ENCODE assay signal across 2 cellular contexts in genomic region chr7:6730343-6730633, GRCh38.
TF ChIP-seq lines count a peak whose summit lies in the region.

No MANE protein-coding gene starts in this region.

TF ChIP-seq in K562, 482 proteins besides CTCF, POLR2A, EP300 and RAD21 (continued from another document and continues in another):
- TF ChIP-seq ZNF12 (CRISPR knock-in tag; IDR thresholded peaks at IDR 0.05) = 0 out of 2 replicates have a peak, but pooled peaks have one; percentile 12
- TF ChIP-seq CREB3 (tag; conservative IDR thresholded peaks at IDR 0.05; ENCODE audit: low read depth) = no peak
- TF ChIP-seq SMARCA5 (IDR thresholded peaks at IDR 0.05) = no peak
- TF ChIP-seq MED1 (CRISPR knock-in tag; IDR thresholded peaks at IDR 0.05; ENCODE audit: borderline replicate concordance) = no peak
- TF ChIP-seq MCM5 (IDR thresholded peaks at IDR 0.05; ENCODE audit: low read depth) = no peak
- no peak for TF ChIP-seq HDAC8 (tag; IDR thresholded peaks at IDR 0.05)
- TF ChIP-seq EGR1 (conservative IDR thresholded peaks at IDR 0.05) = peak; percentile 57
- no peak for TF ChIP-seq SMARCE1 (IDR thresholded peaks at IDR 0.05)
- TF ChIP-seq MAFF (IDR thresholded peaks at IDR 0.05; ENCODE audit: low read length) = no peak
- no peak for TF ChIP-seq RFX5 (IDR thresholded peaks at IDR 0.05; ENCODE audit: low read depth, low read length)
- TF ChIP-seq HDAC6 (IDR thresholded peaks at IDR 0.05; ENCODE audit: low read depth, low read length) = no peak
- no peak for TF ChIP-seq MLX (CRISPR knock-in tag; conservative IDR thresholded peaks at IDR 0.05)
- TF ChIP-seq POLR2AphosphoS2 (IDR thresholded peaks at IDR 0.05; ENCODE audit: low read length) = no peak
- TF ChIP-seq ZNF431 (CRISPR knock-in tag; IDR thresholded peaks at IDR 0.05) = no peak
- no peak for TF ChIP-seq ELF2 (CRISPR knock-in tag; IDR thresholded peaks at IDR 0.05)
- TF ChIP-seq RREB1 (CRISPR knock-in tag; IDR thresholded peaks at IDR 0.05) = no peak
- TF ChIP-seq TSC22D4 (tag; IDR thresholded peaks at IDR 0.05) = no peak
- TF ChIP-seq STAT5B (CRISPR knock-in tag; IDR thresholded peaks at IDR 0.05) = no peak
- no peak for TF ChIP-seq CBX5 (IDR thresholded peaks at IDR 0.05; ENCODE audit: borderline replicate concordance, low read depth)
- no peak for TF ChIP-seq GATA2 (CRISPR knock-in tag; IDR thresholded peaks at IDR 0.05)
- TF ChIP-seq BHLHE40 (IDR thresholded peaks at IDR 0.05; ENCODE audit: low read length) = no peak
- TF ChIP-seq ZBTB9 (CRISPR knock-in tag; IDR thresholded peaks at IDR 0.05) = no peak
- no peak for TF ChIP-seq ATF2 (CRISPR knock-in tag; IDR thresholded peaks at IDR 0.05)

TF ChIP-seq in liver, 16 proteins besides CTCF, POLR2A, EP300 and RAD21 (continued from another document):
- no peak for TF ChIP-seq REST (IDR thresholded peaks at IDR 0.05)
- no peak for TF ChIP-seq EGR1 (IDR thresholded peaks at IDR 0.05; ENCODE audit: low read depth in 2 of 2)
- TF ChIP-seq NR2F2 (IDR thresholded peaks at IDR 0.05) = no peak
- no peak for TF ChIP-seq RXRA (IDR thresholded peaks at IDR 0.05)
- no peak for TF ChIP-seq SP1 (IDR thresholded peaks at IDR 0.05)
- TF ChIP-seq JUND (IDR thresholded peaks at IDR 0.05) = no peak
